Comparison of ENCODE assay signal across 1 cellular context in genomic region chr2:48250943-48251342, GRCh38.
A peak's percentile ranks its signal among the peaks of the same experiment; 100 is the strongest.
TF ChIP-seq lines count a peak whose summit lies in the region.

No MANE protein-coding gene starts in this region.

TF ChIP-seq in HepG2, 621 proteins besides CTCF, POLR2A, EP300 and RAD21 (continued from another document and continues in another):
- TF ChIP-seq AHDC1 (CRISPR knock-in tag; IDR thresholded peaks at IDR 0.05; ENCODE audit: borderline replicate concordance), result no peak; the same call in 1 of the 2 replicates
- TF ChIP-seq ZMYM2 (CRISPR knock-in tag; IDR thresholded peaks at IDR 0.05), result no peak
- TF ChIP-seq HNF4A (CRISPR knock-in tag; IDR thresholded peaks at IDR 0.05), result peak; percentile 86
- TF ChIP-seq, protein P1, sequence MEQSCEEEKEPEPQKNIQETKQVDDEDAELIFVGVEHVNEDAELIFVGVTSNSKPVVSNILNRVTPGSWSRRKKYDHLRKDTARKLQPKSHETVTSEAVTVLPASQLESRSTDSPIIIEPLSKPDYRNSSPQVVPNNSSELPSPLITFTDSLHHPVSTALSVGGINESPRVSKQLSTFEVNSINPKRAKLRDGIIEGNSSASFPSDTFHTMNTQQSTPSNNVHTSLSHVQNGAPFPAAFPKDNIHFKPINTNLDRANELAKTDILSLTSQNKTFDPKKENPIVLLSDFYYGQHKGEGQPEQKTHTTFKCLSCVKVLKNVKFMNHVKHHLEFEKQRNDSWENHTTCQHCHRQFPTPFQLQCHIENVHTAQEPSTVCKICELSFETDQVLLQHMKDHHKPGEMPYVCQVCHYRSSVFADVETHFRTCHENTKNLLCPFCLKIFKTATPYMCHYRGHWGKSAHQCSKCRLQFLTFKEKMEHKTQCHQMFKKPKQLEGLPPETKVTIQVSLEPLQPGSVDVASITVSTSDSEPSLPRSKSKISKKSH (CRISPR knock-in tag; IDR thresholded peaks at IDR 0.05; ENCODE audit: borderline replicate concordance), result no peak
- TF ChIP-seq ATF7-NPFF (CRISPR knock-in tag; IDR thresholded peaks at IDR 0.05; ENCODE audit: low read depth), result no peak
- TF ChIP-seq, protein P2, sequence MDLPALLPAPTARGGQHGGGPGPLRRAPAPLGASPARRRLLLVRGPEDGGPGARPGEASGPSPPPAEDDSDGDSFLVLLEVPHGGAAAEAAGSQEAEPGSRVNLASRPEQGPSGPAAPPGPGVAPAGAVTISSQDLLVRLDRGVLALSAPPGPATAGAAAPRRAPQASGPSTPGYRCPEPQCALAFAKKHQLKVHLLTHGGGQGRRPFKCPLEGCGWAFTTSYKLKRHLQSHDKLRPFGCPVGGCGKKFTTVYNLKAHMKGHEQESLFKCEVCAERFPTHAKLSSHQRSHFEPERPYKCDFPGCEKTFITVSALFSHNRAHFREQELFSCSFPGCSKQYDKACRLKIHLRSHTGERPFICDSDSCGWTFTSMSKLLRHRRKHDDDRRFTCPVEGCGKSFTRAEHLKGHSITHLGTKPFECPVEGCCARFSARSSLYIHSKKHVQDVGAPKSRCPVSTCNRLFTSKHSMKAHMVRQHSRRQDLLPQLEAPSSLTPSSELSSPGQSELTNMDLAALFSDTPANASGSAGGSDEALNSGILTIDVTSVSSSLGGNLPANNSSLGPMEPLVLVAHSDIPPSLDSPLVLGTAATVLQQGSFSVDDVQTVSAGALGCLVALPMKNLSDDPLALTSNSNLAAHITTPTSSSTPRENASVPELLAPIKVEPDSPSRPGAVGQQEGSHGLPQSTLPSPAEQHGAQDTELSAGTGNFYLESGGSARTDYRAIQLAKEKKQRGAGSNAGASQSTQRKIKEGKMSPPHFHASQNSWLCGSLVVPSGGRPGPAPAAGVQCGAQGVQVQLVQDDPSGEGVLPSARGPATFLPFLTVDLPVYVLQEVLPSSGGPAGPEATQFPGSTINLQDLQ (CRISPR knock-in tag; IDR thresholded peaks at IDR 0.05), result no peak
- peak in 1 of 2 experiments; percentile 79; a peak in 2 of 4 replicates for TF ChIP-seq KLF16 (CRISPR knock-in tag; IDR thresholded peaks at IDR 0.05)
- TF ChIP-seq SOX13 (IDR thresholded peaks at IDR 0.05), result no peak
- peak in 1 of 2 experiments; percentile 66; a peak in 1 of 4 replicates for TF ChIP-seq SOX13 (CRISPR knock-in tag; conservative IDR thresholded peaks at IDR 0.05 in 1 of 2, IDR thresholded peaks at IDR 0.05 in 1 of 2)
- TF ChIP-seq, protein P3, sequence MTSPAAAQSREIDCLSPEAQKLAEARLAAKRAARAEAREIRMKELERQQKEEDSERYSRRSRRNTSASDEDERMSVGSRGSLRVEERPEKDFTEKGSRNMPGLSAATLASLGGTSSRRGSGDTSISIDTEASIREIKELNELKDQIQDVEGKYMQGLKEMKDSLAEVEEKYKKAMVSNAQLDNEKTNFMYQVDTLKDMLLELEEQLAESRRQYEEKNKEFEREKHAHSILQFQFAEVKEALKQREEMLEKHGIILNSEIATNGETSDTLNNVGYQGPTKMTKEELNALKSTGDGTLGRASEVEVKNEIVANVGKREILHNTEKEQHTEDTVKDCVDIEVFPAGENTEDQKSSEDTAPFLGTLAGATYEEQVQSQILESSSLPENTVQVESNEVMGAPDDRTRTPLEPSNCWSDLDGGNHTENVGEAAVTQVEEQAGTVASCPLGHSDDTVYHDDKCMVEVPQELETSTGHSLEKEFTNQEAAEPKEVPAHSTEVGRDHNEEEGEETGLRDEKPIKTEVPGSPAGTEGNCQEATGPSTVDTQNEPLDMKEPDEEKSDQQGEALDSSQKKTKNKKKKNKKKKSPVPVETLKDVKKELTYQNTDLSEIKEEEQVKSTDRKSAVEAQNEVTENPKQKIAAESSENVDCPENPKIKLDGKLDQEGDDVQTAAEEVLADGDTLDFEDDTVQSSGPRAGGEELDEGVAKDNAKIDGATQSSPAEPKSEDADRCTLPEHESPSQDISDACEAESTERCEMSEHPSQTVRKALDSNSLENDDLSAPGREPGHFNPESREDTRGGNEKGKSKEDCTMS (CRISPR knock-in tag; conservative IDR thresholded peaks at IDR 0.05), result no peak
- no peak for TF ChIP-seq THYN1 (CRISPR knock-in tag; IDR thresholded peaks at IDR 0.05; ENCODE audit: borderline replicate concordance, low read depth)
- peak; percentile 39; the same call in 1 of the 2 replicates for TF ChIP-seq SAP130 (CRISPR knock-in tag; IDR thresholded peaks at IDR 0.05; ENCODE audit: low read depth)
- no peak for TF ChIP-seq SMARCE1 (IDR thresholded peaks at IDR 0.05; ENCODE audit: borderline replicate concordance)
- TF ChIP-seq ZNF816 (CRISPR knock-in tag; IDR thresholded peaks at IDR 0.05; ENCODE audit: borderline replicate concordance), result no peak
- no peak for TF ChIP-seq PRPF4 (IDR thresholded peaks at IDR 0.05; ENCODE audit: low read depth, low read length, poor library complexity, severe bottlenecking)
- no peak for TF ChIP-seq HNRNPLL (IDR thresholded peaks at IDR 0.05; ENCODE audit: low read depth, low read length, poor library complexity, severe bottlenecking)
- no peak for TF ChIP-seq SOX6 (IDR thresholded peaks at IDR 0.05)
- peak; percentile 52; the same call in 1 of the 2 replicates for TF ChIP-seq SOX6 (CRISPR knock-in tag; IDR thresholded peaks at IDR 0.05)
- no peak for TF ChIP-seq CCAR2 (optimal IDR thresholded peaks at IDR 0.05; ENCODE audit: low read depth, low read length)
- TF ChIP-seq, protein P4, sequence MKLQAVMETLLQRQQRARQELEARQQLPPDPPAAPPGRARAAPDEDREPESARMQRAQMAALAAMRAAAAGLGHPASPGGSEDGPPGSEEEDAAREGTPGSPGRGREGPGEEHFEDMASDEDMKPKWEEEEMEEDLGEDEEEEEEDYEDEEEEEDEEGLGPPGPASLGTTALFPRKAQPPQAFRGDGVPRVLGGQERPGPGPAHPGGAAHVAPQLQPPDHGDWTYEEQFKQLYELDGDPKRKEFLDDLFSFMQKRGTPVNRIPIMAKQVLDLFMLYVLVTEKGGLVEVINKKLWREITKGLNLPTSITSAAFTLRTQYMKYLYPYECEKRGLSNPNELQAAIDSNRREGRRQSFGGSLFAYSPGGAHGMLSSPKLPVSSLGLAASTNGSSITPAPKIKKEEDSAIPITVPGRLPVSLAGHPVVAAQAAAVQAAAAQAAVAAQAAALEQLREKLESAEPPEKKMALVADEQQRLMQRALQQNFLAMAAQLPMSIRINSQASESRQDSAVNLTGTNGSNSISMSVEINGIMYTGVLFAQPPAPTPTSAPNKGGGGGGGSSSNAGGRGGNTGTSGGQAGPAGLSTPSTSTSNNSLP (IDR thresholded peaks at IDR 0.05; ENCODE audit: low read depth, low read length), result peak; percentile 88
- no peak for TF ChIP-seq DNMT3B (CRISPR knock-in tag; conservative IDR thresholded peaks at IDR 0.05)
- TF ChIP-seq NKX3-1 (CRISPR knock-in tag; IDR thresholded peaks at IDR 0.05), result peak; percentile 33; the same call in 1 of the 2 replicates
- peak; percentile 15; the same call in 1 of the 2 replicates for TF ChIP-seq ZNF644 (CRISPR knock-in tag; IDR thresholded peaks at IDR 0.05; ENCODE audit: low read depth)
- no peak for TF ChIP-seq HOXA9 (CRISPR knock-in tag; IDR thresholded peaks at IDR 0.05; ENCODE audit: borderline replicate concordance)
- TF ChIP-seq CHD4 (IDR thresholded peaks at IDR 0.05; ENCODE audit: borderline replicate concordance, low read length), result peak; percentile 25; the same call in 1 of the 2 replicates
- TF ChIP-seq ZNF543 (CRISPR knock-in tag; IDR thresholded peaks at IDR 0.05), result no peak
- no peak for TF ChIP-seq ZNF17 (CRISPR knock-in tag; IDR thresholded peaks at IDR 0.05)
- TF ChIP-seq ZNF350 (CRISPR knock-in tag; IDR thresholded peaks at IDR 0.05; ENCODE audit: borderline replicate concordance, low read depth), result no peak
- no peak for TF ChIP-seq HNF1A (IDR thresholded peaks at IDR 0.05; ENCODE audit: low read depth)
- no peak for TF ChIP-seq HNF1A (CRISPR knock-in tag; IDR thresholded peaks at IDR 0.05; ENCODE audit: borderline replicate concordance)
- no peak for TF ChIP-seq SIX4 (CRISPR knock-in tag; IDR thresholded peaks at IDR 0.05)
- TF ChIP-seq ZNF580 (CRISPR knock-in tag; IDR thresholded peaks at IDR 0.05; ENCODE audit: borderline replicate concordance, low read depth), result no peak
- no peak for TF ChIP-seq XBP1 (CRISPR knock-in tag; IDR thresholded peaks at IDR 0.05)
- peak; percentile 99 for TF ChIP-seq CEBPB (IDR thresholded peaks at IDR 0.05; ENCODE audit: borderline replicate concordance, low read depth, low read length)
- TF ChIP-seq TRIM24 (CRISPR knock-in tag; IDR thresholded peaks at IDR 0.05), result no peak; the same call in 1 of the 2 replicates
- TF ChIP-seq ISL2 (CRISPR knock-in tag; IDR thresholded peaks at IDR 0.05), result peak; percentile 76; the same call in 1 of the 2 replicates
- TF ChIP-seq FOXP1 (IDR thresholded peaks at IDR 0.05), result no peak
- TF ChIP-seq FOXP1 (CRISPR knock-in tag; IDR thresholded peaks at IDR 0.05), result peak; percentile 61; the same call in 1 of the 2 replicates
- TF ChIP-seq AHR (CRISPR knock-in tag; IDR thresholded peaks at IDR 0.05), result no peak
- TF ChIP-seq, protein P5, sequence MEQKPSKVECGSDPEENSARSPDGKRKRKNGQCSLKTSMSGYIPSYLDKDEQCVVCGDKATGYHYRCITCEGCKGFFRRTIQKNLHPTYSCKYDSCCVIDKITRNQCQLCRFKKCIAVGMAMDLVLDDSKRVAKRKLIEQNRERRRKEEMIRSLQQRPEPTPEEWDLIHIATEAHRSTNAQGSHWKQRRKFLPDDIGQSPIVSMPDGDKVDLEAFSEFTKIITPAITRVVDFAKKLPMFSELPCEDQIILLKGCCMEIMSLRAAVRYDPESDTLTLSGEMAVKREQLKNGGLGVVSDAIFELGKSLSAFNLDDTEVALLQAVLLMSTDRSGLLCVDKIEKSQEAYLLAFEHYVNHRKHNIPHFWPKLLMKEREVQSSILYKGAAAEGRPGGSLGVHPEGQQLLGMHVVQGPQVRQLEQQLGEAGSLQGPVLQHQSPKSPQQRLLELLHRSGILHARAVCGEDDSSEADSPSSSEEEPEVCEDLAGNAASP (CRISPR knock-in tag; IDR thresholded peaks at IDR 0.05; ENCODE audit: borderline replicate concordance), result peak; percentile 48; the same call in 1 of the 2 replicates
